In genomic region chr16:17082126-17082882, GRCh38 we compare ENCODE assay signal across 21 cellular contexts.
DNase-seq lines count a peak whose midpoint lies in the region; ATAC-seq and TF ChIP-seq lines count a peak whose summit lies in the region.
"Had no signal": no experiment of that assay in that cellular context is flagged by ENCODE, and none has a peak within 500 bp of the region (broad histone marks: within the 10 kb centered on the region; RNA-seq: fewer than 3 reads in every experiment).

No MANE protein-coding gene starts in this region.

- H3K4me2 ChIP-seq in H9 (ENCODE audit: insufficient read depth, insufficient read length, low read length) (peak overlapping the region; percentile 18), neuronal stem cell (ENCODE audit: insufficient read depth, low read length, poor library complexity, severe bottlenecking) (no peak overlapping the region)
- H3K4me2 ChIP-seq: SK-N-SH had no signal

- H3K9me3 Mint-ChIP-seq in H9: peaks cover 13 to 20% of the 10 kb centered on the region in 2 experiments
- H3K9me3 Mint-ChIP-seq in brain: peaks cover 0 to 3% (median 0%) of the 10 kb centered on the region in 5 experiments

- H3K27me3 ChIP-seq in H9 (ENCODE audit: insufficient read depth, low read length) (no peaks in the 10 kb centered on the region), neuronal stem cell (ENCODE audit: control insufficient read depth in 3 of 3, insufficient read depth in 3 of 3, low read depth in 1 of 3, low read length in 3 of 3) (no peaks in the 10 kb centered on the region)

- H3K4me3 ChIP-seq in neuronal stem cell (ENCODE audit: low read length in 2 of 2): no peak overlapping the region

- no peaks in the 10 kb centered on the region for H3K23me2 ChIP-seq in H9 (ENCODE audit: insufficient read length, low read depth, low read length, poor library complexity, severe bottlenecking)

- H3K4ac ChIP-seq in H9 (ENCODE audit: low read depth, low read length): no peak overlapping the region; the same call in 1 of the 2 replicates
- H3K4ac ChIP-seq in neuronal stem cell (ENCODE audit: low read length): no peak overlapping the region

- H3K4me1 Mint-ChIP-seq in H9 (peaks cover 70 to 71% of the 10 kb centered on the region in 2 experiments), brain (peaks cover 61% of the 10 kb centered on the region)

- H3K9me3 ChIP-seq in H9 (ENCODE audit: control insufficient read depth, low read depth, low read length) (no peaks in the 10 kb centered on the region), neuronal stem cell (replicated peaks in 1 of 2; ENCODE audit: control insufficient read depth in 2 of 2, insufficient read depth in 1 of 2, low read depth in 1 of 2, low read length in 2 of 2) (no peaks in the 10 kb centered on the region)
- H3K9me3 ChIP-seq: SK-N-SH had no signal

- H3K27ac ChIP-seq in H9 (ENCODE audit: insufficient read length, low read depth, low read length) (peak overlapping the region; percentile 93), neuronal stem cell (replicated peaks; ENCODE audit: low read length) (peak overlapping the region; percentile 93)

- peak overlapping the region; percentile 90 for H2BK120ac ChIP-seq in H9 (ENCODE audit: low read depth, low read length, poor library complexity, severe bottlenecking)
- no peak overlapping the region for H2BK120ac ChIP-seq in neuronal stem cell (ENCODE audit: low read depth, low read length)

- H3K4me1 ChIP-seq in H9 (ENCODE audit: insufficient read depth, low read length) (peaks cover 16% of the 10 kb centered on the region; the same call in 1 of the 2 replicates), neuronal stem cell (ENCODE audit: control insufficient read depth in 2 of 2, insufficient read depth in 1 of 2, low read depth in 1 of 2, low read length in 2 of 2) (peaks cover 23 to 29% of the 10 kb centered on the region in 2 donors)

- no peak overlapping the region for H2AFZ ChIP-seq in H9 (ENCODE audit: low read length)
- H2AFZ ChIP-seq in neuronal stem cell (ENCODE audit: low read length): no peak overlapping the region

- peak overlapping the region in 1 of 2 experiments; percentile 13; a peak in 2 of 5 replicates for H3K4me3 Mint-ChIP-seq in H9
- H3K4me3 Mint-ChIP-seq in brain: no peak overlapping the region

- H2BK5ac ChIP-seq in H9 (ENCODE audit: insufficient read length, low read length): no peak overlapping the region
- H2BK5ac ChIP-seq in neuronal stem cell (ENCODE audit: low read length): peak overlapping the region; percentile 4

- TF ChIP-seq CTCF in H9 (conservative IDR thresholded peaks at IDR 0.05) (no peak), brain (conservative IDR thresholded peaks at IDR 0.05) (no peak)

- peak overlapping the region; percentile 32 for H2BK20ac ChIP-seq in H9 (ENCODE audit: low read depth, low read length, poor library complexity, severe bottlenecking)

- peak overlapping the region; percentile 85 for H3K18ac ChIP-seq in H9 (ENCODE audit: insufficient read length, low read depth, low read length)
- H3K18ac ChIP-seq in neuronal stem cell (ENCODE audit: low read length): no peak overlapping the region

- H3K36me3 ChIP-seq in neuronal stem cell (replicated peaks in 1 of 2; ENCODE audit: control insufficient read depth in 2 of 2, insufficient read depth in 2 of 2, low read length in 2 of 2): no peaks in the 10 kb centered on the region

- H3K27ac Mint-ChIP-seq in H9: peak overlapping the region; percentile 96 to 97 (median 96)
- peak overlapping the region in 3 of 5 experiments; percentile 63 to 93 (median 84) for H3K27ac Mint-ChIP-seq in brain

- no peak overlapping the region for H3K56ac ChIP-seq in H9 (ENCODE audit: insufficient read length, low read depth, low read length)

- H3K14ac ChIP-seq in H9 (ENCODE audit: insufficient read depth, low read length) (no peak overlapping the region), neuronal stem cell (ENCODE audit: low read length) (no peak overlapping the region)

- H2AK5ac ChIP-seq in H9 (ENCODE audit: insufficient read length, low read length) (no peak overlapping the region), neuronal stem cell (ENCODE audit: low read depth, low read length) (no peak overlapping the region)

- no peak overlapping the region for H4K91ac ChIP-seq in H9 (ENCODE audit: insufficient read length, low read depth, low read length)
- H4K91ac ChIP-seq in neuronal stem cell (ENCODE audit: low read depth, low read length, poor library complexity): no peak overlapping the region

- H3K79me1 ChIP-seq in H9 (ENCODE audit: insufficient read depth, low read depth, low read length, poor library complexity, severe bottlenecking) (no peaks in the 10 kb centered on the region), neuronal stem cell (ENCODE audit: low read depth, low read length) (no peaks in the 10 kb centered on the region)

- H3K36me3 Mint-ChIP-seq in H9 (ENCODE audit: insufficient read depth in 1 of 3, low read depth in 3 of 3) (peaks cover 7 to 9% (median 7%) of the 10 kb centered on the region in 3 experiments), brain (no peaks in the 10 kb centered on the region)

- H2BK12ac ChIP-seq in H9 (ENCODE audit: insufficient read length, low read depth, low read length) (peak overlapping the region; percentile 92), neuronal stem cell (ENCODE audit: low read length) (no peak overlapping the region)

- DNase-seq in H9: peak; percentile 59
- peak; percentile 90 for DNase-seq in iPS DF 4.7 (ENCODE audit: extremely low read depth, low spot score)
- DNase-seq in neuronal stem cell (ENCODE audit: low spot score): no peak
- no peak for DNase-seq in head of caudate nucleus
- DNase-seq in NCI-H1436 treated with DMSO at 0.1 percent for 48 hours (lab: John Stamatoyannopoulos, UW): no peak
- DNase-seq: Calu3; DMS153; H7; Kasumi-1; NCI-H1105; NCI-H146; NCI-H1930; NCI-H2107; NCI-H524 treated with DMSO at 0.1 percent for 48 hours; NCI-H774; NK-92 treated with Interleukin-12 subunit alpha and Interleukin-12 subunit beta, amount 100 ng/mL, for 24 hours; PC-3; SK-N-SH had no signal

- H4K8ac ChIP-seq in H9 (replicated peaks; ENCODE audit: insufficient read length, low read depth, low read length) (no peak overlapping the region), neuronal stem cell (ENCODE audit: low read depth, low read length) (no peak overlapping the region)

- no peak for ATAC-seq in HG03159 (IDR thresholded peaks at IDR 0.05; ENCODE audit: unreplicated experiment)
- ATAC-seq: HepG2, PC-3 had no signal

- H3K27me3 Mint-ChIP-seq in H9 (ENCODE audit: low read depth) (peaks cover 8% of the 10 kb centered on the region; the same call in 1 of the 2 replicates), brain (peaks cover 4% of the 10 kb centered on the region)

- H4K20me1 ChIP-seq in H9 (ENCODE audit: control insufficient read depth, insufficient read depth, insufficient read length): no peaks in the 10 kb centered on the region

- H3K9ac ChIP-seq in H9 (ENCODE audit: extremely low read depth, insufficient read length, low read length) (no peak overlapping the region), neuronal stem cell (ENCODE audit: low read depth, low read length, poor library complexity) (no peak overlapping the region)
- H3K9ac ChIP-seq: SK-N-SH had no signal

- intact Hi-C loops in head of caudate nucleus (cut with DNase I): no loop called here

- H3K23ac ChIP-seq in H9 (ENCODE audit: insufficient read length, low read depth, low read length): no peak overlapping the region
- no peak overlapping the region for H3K23ac ChIP-seq in neuronal stem cell (ENCODE audit: low read depth, low read length, poor library complexity)

- H3K79me2 ChIP-seq in H9 (ENCODE audit: insufficient read depth, low read length): no peaks in the 10 kb centered on the region

- WGBS in H9 (ENCODE audit: extremely low coverage, insufficient read length, low lambda C conversion rate): no CpG with 5 or more reads among the region's 6 CpGs
- no CpG with 5 or more reads among the region's 6 CpGs for whole genome bisulfite sequencing in neuronal stem cell (ENCODE audit: extremely low coverage in 2 of 2, insufficient read length in 2 of 2, insufficient replicate concordance in 1 of 2), 2 donors

- H3T11ph ChIP-seq in H9 (ENCODE audit: low read length): peak overlapping the region; percentile 86

- no peak overlapping the region for H4K5ac ChIP-seq in H9 (ENCODE audit: insufficient read length, low read depth, low read length)

- H2BK15ac ChIP-seq in H9 (ENCODE audit: low read depth, low read length) (no peak overlapping the region), neuronal stem cell (ENCODE audit: low read length) (no peak overlapping the region)

Comparison
In these comparisons a context has a peak if more than half of its experiments do, and no peak if none do; other contexts are left out.
1. DNase-seq: peak in H9 (single experiment) and iPS DF 4.7 (single experiment); none in neuronal stem cell (single experiment), head of caudate nucleus (0 of 42) and NCI-H1436 treated with DMSO at 0.1 percent for 48 hours (single experiment).